12 cellular contexts compared by ENCODE assay signal in genomic region chr18:44789704-44790103, GRCh38.
A peak's percentile ranks its signal among the peaks of the same experiment; 100 is the strongest.
DNase-seq lines count a peak whose midpoint lies in the region; ATAC-seq and FAIRE-seq lines count a peak whose summit lies in the region.
"Had no signal": no experiment of that assay in that cellular context is flagged by ENCODE, and none has a peak within 500 bp of the region (broad histone marks: within the 10 kb centered on the region; RNA-seq: fewer than 3 reads in every experiment).

No MANE protein-coding gene starts in this region.

- no peaks in the 10 kb centered on the region for H3K36me3 ChIP-seq in muscle layer of colon (ENCODE audit: insufficient read depth, low read length)
- no peaks in the 10 kb centered on the region for H3K36me3 ChIP-seq in aorta (ENCODE audit: control insufficient read depth in 1 of 2, insufficient read depth in 2 of 2, low read length in 1 of 2)

- intact Hi-C loops in aorta (cut with DNase I) = loop anchor here (5.0 to 10.0 kb wide), 3 partner anchors 38 to 205 kb away; partner anchors contain the start of gene SETBP1 (in 1 of the 2)

- FAIRE-seq in HTR-8/SVneo (lab: Jason Lieb, UNC) = no peak

- H3K27me3 ChIP-seq in muscle layer of colon (ENCODE audit: control insufficient read depth in 1 of 2, insufficient read depth in 2 of 2, low read length in 2 of 2) = no peaks in the 10 kb centered on the region
- H3K27me3 ChIP-seq in aorta (ENCODE audit: control insufficient read depth in 1 of 2, insufficient read depth in 2 of 2, low read length in 1 of 2) = no peaks in the 10 kb centered on the region

- peak; percentile 67 for ATAC-seq in aorta (ENCODE audit: low FRiP score)
- no peak for ATAC-seq in HG02973 (IDR thresholded peaks at IDR 0.05; ENCODE audit: unreplicated experiment)

- no peaks in the 10 kb centered on the region for H3K9me3 ChIP-seq in muscle layer of colon (ENCODE audit: low read length)
- H3K9me3 ChIP-seq in aorta (ENCODE audit: control insufficient read depth, low read length) = no peaks in the 10 kb centered on the region

- 1 to 6% methylated on average over 4 of the region's 4 CpGs for WGBS in aorta, 2 donors

- H3K4me3 ChIP-seq in muscle layer of colon (ENCODE audit: low read depth in 1 of 2, low read length in 2 of 2) (peak overlapping the region in 1 of 2 donors; percentile 9), aorta (ENCODE audit: low read length in 2 of 2) (no peak overlapping the region)

- DNase-seq in NCI-H82 (lab: John Stamatoyannopoulos, UW) (peak; percentile 13), NCI-H82 treated with DMSO at 0.1 percent for 48 hours (lab: John Stamatoyannopoulos, UW; ENCODE audit: unreplicated experiment) (no peak), fibroblast of peridontal ligament (ENCODE audit: extremely low read depth) (peak; percentile 35), aorta (no peak), NCI-H146 treated with DMSO at 0.1 percent for 48 hours (lab: John Stamatoyannopoulos, UW; ENCODE audit: unreplicated experiment) (no peak), HTR-8/SVneo (ENCODE audit: insufficient read length, low spot score) (no peak)
- DNase-seq: 8988T, cortex of kidney, NCI-H1436, SW 1271 had no signal

- H3K4me1 ChIP-seq in muscle layer of colon (ENCODE audit: insufficient read depth, low read length) (peaks cover 90% of the 10 kb centered on the region), aorta (ENCODE audit: control insufficient read depth in 1 of 2, insufficient read depth in 2 of 2, low read length in 2 of 2) (peaks cover 9 to 18% of the 10 kb centered on the region in 2 donors)

- peak overlapping the region; percentile 42 for H3K9ac ChIP-seq in muscle layer of colon (ENCODE audit: low read length)

- H3K27ac ChIP-seq in muscle layer of colon (ENCODE audit: low read depth, low read length) (peak overlapping the region; percentile 86), aorta (ENCODE audit: low read depth in 1 of 2, low read length in 2 of 2) (peak overlapping the region in 1 of 2 donors; percentile 40)

Comparison
In these comparisons a context has a peak if more than half of its experiments do, and no peak if none do; other contexts are left out.
1. DNase-seq: peak in NCI-H82 (single experiment) and fibroblast of peridontal ligament (single experiment); none in NCI-H82 treated with DMSO at 0.1 percent for 48 hours (single experiment), aorta (0 of 2), NCI-H146 treated with DMSO at 0.1 percent for 48 hours (single experiment) and HTR-8/SVneo (single experiment).